Comparison of ENCODE assay signal across 13 cellular contexts in genomic region chr11:23789938-23790371, GRCh38.
DNase-seq lines count a peak whose midpoint lies in the region; ATAC-seq and TF ChIP-seq lines count a peak whose summit lies in the region.
"Had no signal": no experiment of that assay in that cellular context is flagged by ENCODE, and none has a peak within 500 bp of the region (broad histone marks: within the 10 kb centered on the region; RNA-seq: fewer than 3 reads in every experiment).

No MANE protein-coding gene starts in this region.

- no peak overlapping the region for H3K4me3 ChIP-seq in AG09309 (ENCODE audit: control insufficient read depth, low read depth, low read length)
- no peak overlapping the region for H3K4me3 ChIP-seq in IMR-90 (ENCODE audit: insufficient read depth, low read depth, low read length)
- H3K4me3 ChIP-seq in body of pancreas, result no peak overlapping the region
- H3K4me3 ChIP-seq: right lobe of liver, SJCRH30, thoracic aorta had no signal

- peak overlapping the region in 1 of 2 experiments; percentile 20; a peak in 1 of 4 replicates for H4K8ac ChIP-seq in IMR-90 (ENCODE audit: low read depth in 2 of 2, low read length in 2 of 2)

- no TSS peak for BruUV-seq in IMR-90 (replicated peaks; lab: Mats Ljungman, UMichigan)

- peak overlapping the region; percentile 59; the same call in 2 of the 3 replicates for H2BK15ac ChIP-seq in IMR-90 (ENCODE audit: low read depth, low read length)

- peak overlapping the region; percentile 1 for H2AFZ ChIP-seq in IMR-90 (replicated peaks; ENCODE audit: low read length, poor library complexity)

- TF ChIP-seq POLR2A in IMR-90 (IDR thresholded peaks at IDR 0.05; ENCODE audit: low read depth, low read length) (no peak), body of pancreas (IDR thresholded peaks at IDR 0.05) (no peak)

- H3K9me1 ChIP-seq in IMR-90 (ENCODE audit: insufficient read depth, low read length), result peaks cover 14% of the 10 kb centered on the region

- intact Hi-C loops in IMR-90 (cut with micrococcal nuclease) (no loop called here), body of pancreas (cut with DNase I) (no loop called here), left colon (cut with DNase I, micrococcal nuclease) (no loop called here)

- TF ChIP-seq CTCF in AG09309 (IDR thresholded peaks at IDR 0.05; ENCODE audit: control insufficient read depth, insufficient read depth, low read depth, low read length, missing control alignments) (no peak), IMR-90 (conservative IDR thresholded peaks at IDR 0.05; ENCODE audit: low read depth, low read length) (no peak), body of pancreas (IDR thresholded peaks at IDR 0.05) (no peak)

- no peaks in the 10 kb centered on the region for H3K27me3 ChIP-seq in IMR-90 (ENCODE audit: control insufficient read depth, insufficient read depth, low read length)
- H3K27me3 ChIP-seq in body of pancreas, result no peaks in the 10 kb centered on the region
- H3K27me3 ChIP-seq: right lobe of liver, SJCRH30 had no signal

- peak overlapping the region; percentile 10; the same call in 1 of the 2 replicates for H4K91ac ChIP-seq in IMR-90 (ENCODE audit: insufficient read depth, low read depth, low read length)

- H3K4me1 ChIP-seq in IMR-90 (ENCODE audit: control insufficient read depth, insufficient read depth, low read length) (peaks cover 9% of the 10 kb centered on the region), body of pancreas (peaks cover 13% of the 10 kb centered on the region)
- H3K4me1 ChIP-seq: right lobe of liver, SJCRH30 had no signal

- WGBS in IMR-90 (ENCODE audit: extremely low coverage in 2 of 2, insufficient read length in 1 of 2), 2 experiments, result no CpG with 5 or more reads among the region's 4 CpGs
- 48 to 51% methylated on average over 4 of the region's 4 CpGs for WGBS in body of pancreas, 2 donors

- H3K18ac ChIP-seq in IMR-90 (ENCODE audit: low read depth, low read length), result peak overlapping the region; percentile 18; the same call in 1 of the 2 replicates

- CTCF ChIA-PET in IMR-90 (lab: Yijun Ruan, JAX), result interaction anchor here (1.1 kb wide), 1 partner anchor 11 kb away, joined by 5 read pairs; no protein-coding TSS in a partner anchor

- POLR2A ChIA-PET in IMR-90 (lab: Charles Lee; ENCODE audit: unreplicated experiment), result interaction anchor here (0.5 kb wide), 1 partner anchor 12 kb away, joined by 3 read pairs; no protein-coding TSS in a partner anchor

- DNase-seq in AG09309 (ENCODE audit: low read depth), result peak; percentile 18
- DNase-seq in IMR-90, result peak; percentile 86
- peak in 1 of 4 donors; percentile 5 for DNase-seq in body of pancreas
- peak; percentile 27 to 56 for DNase-seq in left colon
- no peak for DNase-seq in NCI-H2029 treated with DMSO at 0.1 percent for 48 hours (lab: John Stamatoyannopoulos, UW)
- no peak for DNase-seq in anterior cingulate cortex (lab: John Stamatoyannopoulos, UW)
- DNase-seq in SKM-1 (lab: John Stamatoyannopoulos, UW; ENCODE audit: unreplicated experiment), result no peak
- no peak for DNase-seq in cerebellum (ENCODE audit: low spot score)
- DNase-seq: NCI-H524 treated with DMSO at 0.1 percent for 48 hours, right lobe of liver, SJCRH30 had no signal

- no peak overlapping the region for H2AK9ac ChIP-seq in IMR-90 (replicated peaks; ENCODE audit: low read depth, low read length, poor library complexity)

- H3K79me1 ChIP-seq in IMR-90 (ENCODE audit: low read depth in 1 of 2, low read length in 2 of 2), result no peaks in the 10 kb centered on the region

- H3K36me3 ChIP-seq in IMR-90 (ENCODE audit: control insufficient read depth, insufficient read depth, low read length) (no peaks in the 10 kb centered on the region), body of pancreas (replicated peaks in 1 of 2; ENCODE audit: insufficient read depth in 1 of 2, low read depth in 2 of 2) (no peaks in the 10 kb centered on the region)
- H3K36me3 ChIP-seq: right lobe of liver, SJCRH30, thoracic aorta had no signal

- H3K56ac ChIP-seq in IMR-90 (ENCODE audit: extremely low read depth, insufficient read depth, low read length), result no peak overlapping the region

- dilution Hi-C loops in IMR-90 (cut with HindIII; ENCODE audit: low sequenced_read_pairs, unreplicated experiment), result no loop called here

- H3K9ac ChIP-seq in IMR-90 (ENCODE audit: low read depth, low read length), result no peak overlapping the region

- no peak overlapping the region for H2BK5ac ChIP-seq in IMR-90 (ENCODE audit: low read depth, low read length, poor library complexity, severe bottlenecking)

- in situ Hi-C loops in IMR-90 (cut with MboI; ENCODE audit: low sequenced_read_pairs), result no loop called here

- peak overlapping the region; percentile 46 for H4K5ac ChIP-seq in IMR-90 (ENCODE audit: low read depth, low read length)

- peak overlapping the region; percentile 37 for H3K4ac ChIP-seq in IMR-90 (ENCODE audit: low read depth, low read length)

- no peak for TF ChIP-seq RAD21 in IMR-90 (IDR thresholded peaks at IDR 0.05; ENCODE audit: low read length)

- H3K4me2 ChIP-seq in IMR-90 (ENCODE audit: low read depth, low read length), result no peak overlapping the region; the same call in 1 of the 2 replicates

- H3K27ac ChIP-seq in IMR-90 (ENCODE audit: insufficient read depth, low read length) (peak overlapping the region; percentile 13), body of pancreas (peak overlapping the region in 2 of 4 donors; percentile 42 to 62)
- H3K27ac ChIP-seq: right lobe of liver, SJCRH30, thoracic aorta had no signal

- peak overlapping the region; percentile 44 for H2BK120ac ChIP-seq in IMR-90 (ENCODE audit: low read depth, low read length)

- H4K20me1 ChIP-seq in IMR-90 (ENCODE audit: insufficient read depth, low read length), result no peaks in the 10 kb centered on the region

- peak overlapping the region; percentile 63 for H2BK20ac ChIP-seq in IMR-90 (ENCODE audit: low read depth, low read length)

- no peaks in the 10 kb centered on the region for H3K9me3 ChIP-seq in IMR-90 (ENCODE audit: control insufficient read depth, insufficient read depth, low read length)
- no peaks in the 10 kb centered on the region for H3K9me3 ChIP-seq in body of pancreas
- H3K9me3 ChIP-seq: right lobe of liver, SJCRH30, thoracic aorta had no signal

- H3K14ac ChIP-seq in IMR-90 (replicated peaks; ENCODE audit: low read depth, low read length), result peak overlapping the region; percentile 10; the same call in 1 of the 2 replicates

- H2AK5ac ChIP-seq in IMR-90 (ENCODE audit: low read depth, low read length), result peak overlapping the region; percentile 1; the same call in 1 of the 2 replicates

- H3K23ac ChIP-seq in IMR-90 (ENCODE audit: low read depth, low read length), result no peak overlapping the region

- ATAC-seq in IMR-90 (ENCODE audit: low read depth) (peak; percentile 96), body of pancreas (peak; percentile 33), left colon (peak; percentile 94)
- ATAC-seq: activated CD4-positive, CD25-positive, alpha-beta regulatory T cell treated with anti-CD3 and anti-CD28 coated beads, Interleukin-2, amount 50 U/mL, for 24 hours; right lobe of liver had no signal

TF ChIP-seq in IMR-90, 13 proteins besides CTCF, POLR2A, EP300 and RAD21:
- TF ChIP-seq USF2 (IDR thresholded peaks at IDR 0.05; ENCODE audit: low read depth, low read length), result no peak
- no peak for TF ChIP-seq RCOR1 (IDR thresholded peaks at IDR 0.05; ENCODE audit: insufficient replicate concordance, low read length)
- TF ChIP-seq BHLHE40 (IDR thresholded peaks at IDR 0.05; ENCODE audit: low read depth, low read length), result peak; percentile 64; the same call in 1 of the 2 replicates
- TF ChIP-seq MAZ (IDR thresholded peaks at IDR 0.05; ENCODE audit: borderline replicate concordance, low read depth, low read length), result no peak
- no peak for TF ChIP-seq CEBPB (IDR thresholded peaks at IDR 0.05; ENCODE audit: low read depth, low read length)
- peak; percentile 79 for TF ChIP-seq FOS (IDR thresholded peaks at IDR 0.05; ENCODE audit: low read depth, low read length)

Comparison
In these comparisons a context has a peak if more than half of its experiments do, and no peak if none do; other contexts are left out.
1. DNase-seq: peak in AG09309 (single experiment), IMR-90 (single experiment) and left colon (2 of 2); none in NCI-H2029 treated with DMSO at 0.1 percent for 48 hours (single experiment), anterior cingulate cortex (0 of 58), SKM-1 (single experiment) and cerebellum (single experiment).
2. ATAC-seq: peak in every context shown above with its lines; median percentile 96 in IMR-90; 94 in left colon; 33 in body of pancreas.